1 cellular context compared by ENCODE assay signal in genomic region chr5:103128202-103128601, GRCh38.
TF ChIP-seq lines count a peak whose summit lies in the region.

No MANE protein-coding gene starts in this region.

TF ChIP-seq in GM23338, 12 proteins besides CTCF, POLR2A, EP300 and RAD21 (continued from another document):
- TF ChIP-seq ZNF462 (CRISPR knock-in tag; IDR thresholded peaks at IDR 0.05) (no peak), EZH2 (IDR thresholded peaks at IDR 0.05; ENCODE audit: low read depth, unreplicated experiment) (no peak)
